8 cellular contexts compared by ENCODE assay signal in the genomic region with DNA sequence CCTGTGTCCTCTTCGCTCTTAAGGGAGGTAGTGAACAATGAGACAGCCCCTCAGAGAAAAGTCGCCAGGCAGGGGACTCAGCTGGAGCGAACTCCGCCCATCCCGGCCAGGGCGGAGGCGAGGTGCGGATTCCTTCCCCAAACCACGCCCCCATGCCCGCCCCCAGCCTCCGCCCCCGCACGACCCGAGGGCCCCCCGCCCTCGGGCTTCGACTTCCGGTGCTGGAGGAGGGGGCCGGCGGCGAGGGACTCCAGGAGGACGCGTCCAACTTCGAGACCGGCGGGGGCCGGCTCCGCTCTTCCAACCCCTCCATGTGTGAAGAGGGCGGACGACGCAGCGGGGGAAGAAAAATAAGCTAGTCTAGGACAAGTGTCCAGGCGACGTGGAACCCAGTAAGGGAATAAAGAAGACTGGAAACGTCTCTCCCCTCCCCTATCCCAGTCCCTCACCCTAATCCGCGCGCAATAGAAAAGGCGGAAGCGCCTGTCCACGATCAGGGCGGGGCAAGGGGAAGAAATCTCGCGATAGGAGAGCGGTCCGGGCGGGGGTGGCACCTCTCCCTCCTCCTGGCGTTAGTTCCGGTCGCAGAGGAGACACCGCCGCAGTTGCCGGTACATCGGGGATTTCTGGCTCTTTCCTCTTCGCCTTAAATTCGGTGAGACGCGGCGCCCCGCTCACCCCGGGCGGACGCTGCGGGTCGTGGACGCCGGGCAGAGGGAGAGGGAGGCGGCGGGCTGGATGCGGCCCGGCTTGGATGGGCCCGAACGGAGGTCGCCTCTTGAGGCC. TPM values are rescaled to one million over a fixed set of nuclear protein-coding genes. Genes with fewer than 3 reads are reported as not detected.
DNase-seq lines count a peak whose midpoint lies in the region; ATAC-seq and TF ChIP-seq lines count a peak whose summit lies in the region.

Gene BZW1 (plus strand): TSS at position 575 of the 786 bp plus-strand sequence. CDS start 1,308 bp downstream, outside the sequence.

- H3K27me3 Mint-ChIP-seq in T-helper 17 cell: no peaks in the 10 kb centered on the region

- DNase-seq in NCI-H1694 treated with DMSO at 0.1 percent for 48 hours (lab: John Stamatoyannopoulos, UW): peak; percentile 95
- DNase-seq in T-helper 17 cell: peak; percentile 93 to 97 (median 93)
- peak; percentile 78 to 100 (median 95) for DNase-seq in amygdala (lab: John Stamatoyannopoulos, UW)
- peak; percentile 94 for DNase-seq in left ventricle myocardium inferior
- peak; percentile 95 for DNase-seq in prostate gland (ENCODE audit: low spot score)

- TF ChIP-seq CTCF in left ventricle myocardium inferior (IDR thresholded peaks at IDR 0.05; ENCODE audit: borderline replicate concordance): no peak
- peak in 1 of 4 experiments; percentile 29 for TF ChIP-seq CTCF in prostate gland (IDR thresholded peaks at IDR 0.05)

- H3K4me3 ChIP-seq in left ventricle myocardium inferior: peak within 1 kb of the TSS; percentile 95
- H3K4me3 ChIP-seq in prostate gland: peak within 1 kb of the TSS; percentile 88 to 96
- H3K4me3 ChIP-seq in urinary bladder (ENCODE audit: low read depth, low read length): peak within 1 kb of the TSS; percentile 92

- H3K4me3 Mint-ChIP-seq in T-helper 17 cell: peak within 1 kb of the TSS; percentile 99

- H3K36me3 ChIP-seq in left ventricle myocardium inferior (peaks cover 33% of the 10 kb centered on the region), prostate gland (peaks cover 0 to 4% of the 10 kb centered on the region in 2 donors), urinary bladder (ENCODE audit: insufficient read depth) (peaks cover 3% of the 10 kb centered on the region)

- peak; percentile 94 for TF ChIP-seq POLR2A in GM15510 (IDR thresholded peaks at IDR 0.05; ENCODE audit: borderline replicate concordance, extremely low read depth, insufficient read length)
- TF ChIP-seq POLR2A in prostate gland (IDR thresholded peaks at IDR 0.05): peak; percentile 94

- H3K27ac Mint-ChIP-seq in T-helper 17 cell: peak within 1 kb of the TSS; percentile 97

- WGBS in prostate gland: under 1% methylated on average over 53 of the region's 74 CpGs
- WGBS in urinary bladder: under 1% methylated on average over 74 of the region's 74 CpGs

- H3K36me3 Mint-ChIP-seq in T-helper 17 cell (ENCODE audit: low read depth): peaks cover 10% of the 10 kb centered on the region

- H3K27ac ChIP-seq in left ventricle myocardium inferior (replicated peaks) (peak within 1 kb of the TSS; percentile 98), prostate gland (peak within 1 kb of the TSS; percentile 97 to 98), urinary bladder (ENCODE audit: low read depth) (peak within 1 kb of the TSS; percentile 96)

- no peaks in the 10 kb centered on the region for H3K9me3 ChIP-seq in T-helper 17 cell (ENCODE audit: control insufficient read depth, low read length, poor library complexity, severe bottlenecking)
- no peaks in the 10 kb centered on the region for H3K9me3 ChIP-seq in left ventricle myocardium inferior (replicated peaks)
- H3K9me3 ChIP-seq in prostate gland: no peaks in the 10 kb centered on the region

- H3K27me3 ChIP-seq in left ventricle myocardium inferior (ENCODE audit: low read depth): no peaks in the 10 kb centered on the region
- H3K27me3 ChIP-seq in prostate gland (replicated peaks; ENCODE audit: insufficient read depth): no peaks in the 10 kb centered on the region

- ATAC-seq in HG02885 (IDR thresholded peaks at IDR 0.05; ENCODE audit: poor library complexity, unreplicated experiment) (peak; percentile 78), T-helper 17 cell (peak; percentile 86)

- peaks cover 49% of the 10 kb centered on the region for H3K4me1 ChIP-seq in left ventricle myocardium inferior
- peaks cover 8% of the 10 kb centered on the region for H3K4me1 ChIP-seq in prostate gland (replicated peaks)
- no peaks in the 10 kb centered on the region for H3K4me1 ChIP-seq in urinary bladder (ENCODE audit: insufficient read depth)

- intact Hi-C loops in left ventricle myocardium inferior (cut with micrococcal nuclease) (loop anchor here (5.0 kb wide), 1 partner anchor 99 kb away; no protein-coding TSS in a partner anchor), prostate gland (cut with DNase I) (loop anchor here (1.0 to 2.0 kb wide), 2 partner anchors 53 to 98 kb away; partner anchors contain the start of gene CLK1)

- H3K4me1 Mint-ChIP-seq in T-helper 17 cell: peaks cover 39% of the 10 kb centered on the region

RNA-seq across cellular contexts. Expression of gene BZW1, which starts in this region (rescaled TPM):
- total RNA-seq in T-helper 17 cell (100 to 1,000 TPM; 226 to 235 TPM), left ventricle myocardium inferior (63.2 TPM), prostate gland (100 to 1,000 TPM; 219 to 232 TPM), urinary bladder (317 TPM)
- 126 TPM for polyA plus RNA-seq in urinary bladder

Comparison
In these comparisons a context has a peak if more than half of its experiments do, and no peak if none do; other contexts are left out.
1. Peak in every context shown above with its lines: DNase-seq, ATAC-seq, H3K4me3 ChIP-seq and H3K27ac ChIP-seq.